In the genomic region with DNA sequence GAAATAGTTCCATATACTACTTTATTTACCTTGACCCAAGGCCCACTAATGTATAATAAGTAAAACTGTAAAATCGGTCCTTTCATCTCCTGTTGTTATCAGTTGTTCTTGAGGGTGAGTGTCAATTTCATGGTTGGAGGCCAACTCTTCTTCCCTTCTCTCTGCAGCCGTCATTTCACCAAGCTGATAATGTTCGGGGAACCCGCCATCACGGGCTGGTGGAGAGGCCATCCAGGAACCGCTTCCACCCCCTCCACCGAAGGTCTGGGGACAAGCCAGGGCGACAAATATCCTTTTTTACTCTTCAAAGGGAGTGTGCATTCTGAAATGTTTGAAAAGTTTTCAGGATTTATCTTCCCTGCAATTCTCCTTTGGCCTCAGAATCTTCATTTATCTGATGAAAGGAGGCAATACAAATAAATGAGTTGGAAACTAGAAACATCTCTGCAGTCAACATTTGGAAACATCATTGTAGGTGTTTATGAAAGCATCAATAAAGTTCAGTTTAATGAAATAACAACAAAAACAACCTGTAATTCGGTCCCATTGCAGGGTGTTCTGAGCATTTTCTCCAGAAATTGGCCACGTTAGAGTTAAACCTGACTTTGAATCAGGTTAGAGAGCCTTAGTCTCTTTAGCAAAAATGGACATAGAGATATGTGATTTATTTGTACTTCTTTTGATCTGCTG, we compare ENCODE assay signal across 8 cellular contexts.
DNase-seq lines count a peak whose midpoint lies in the region; ATAC-seq and TF ChIP-seq lines count a peak whose summit lies in the region.

No MANE protein-coding gene starts in this region.

- DNase-seq in activated naive CD4-positive, alpha-beta T cell treated with anti-CD3 and anti-CD28 coated beads, Interleukin-2, amount 10 ng/mL, durations not matched to agents 7 days and 5 days = no peak
- no peak for DNase-seq in activated naive CD4-positive, alpha-beta T cell treated with anti-CD3 and anti-CD28 coated beads, Interleukin-2, amount 50 U/mL, for 16 hours
- no peak for DNase-seq in T-helper 2 cell treated with Interferon-gamma antibody and Interleukin-4, amounts not matched to agents 5 μg/mL and 100 μg/mL, for 36 hours (ENCODE audit: low spot score)
- DNase-seq in thoracic aorta (ENCODE audit: low spot score) (no peak), D341Med (ENCODE audit: low spot score) (no peak), NCI-H1417 (lab: John Stamatoyannopoulos, UW) (no peak), H4 (ENCODE audit: low spot score) (no peak)

- no peaks in the 10 kb centered on the region for H3K9me3 ChIP-seq in gastroesophageal sphincter
- no peaks in the 10 kb centered on the region for H3K9me3 ChIP-seq in thoracic aorta

- CTCF ChIA-PET in activated naive CD4-positive, alpha-beta T cell treated with anti-CD3 and anti-CD28 coated beads, Interleukin-2, amount 10 ng/mL, durations not matched to agents 7 days and 5 days (lab: Charles Lee) = interaction anchor here (0.8 to 1.1 kb wide), 4 partner anchors 30 to 112 kb away, joined by 3 to 4 read pairs (median 4); no protein-coding TSS in a partner anchor

- H3K27me3 ChIP-seq in gastroesophageal sphincter (no peaks in the 10 kb centered on the region), thoracic aorta (replicated peaks; ENCODE audit: insufficient read depth) (no peaks in the 10 kb centered on the region)

- no peak overlapping the region for H3K4me3 ChIP-seq in gastroesophageal sphincter
- H3K4me3 ChIP-seq in thoracic aorta = no peak overlapping the region

- H3K27ac ChIP-seq in gastroesophageal sphincter = peak overlapping the region; percentile 1 to 80 (median 76)
- H3K27ac ChIP-seq in thoracic aorta = peak overlapping the region; percentile 88 to 90

- no peak for TF ChIP-seq EP300 in gastroesophageal sphincter (IDR thresholded peaks at IDR 0.05)

- ATAC-seq in gastroesophageal sphincter (no peak), thoracic aorta (ENCODE audit: insufficient number of reproducible peaks, low FRiP score, low read depth) (no peak)

- peaks cover 76% of the 10 kb centered on the region for H3K4me1 Mint-ChIP-seq in activated naive CD4-positive, alpha-beta T cell treated with anti-CD3 and anti-CD28 coated beads, Interleukin-2, amount 10 ng/mL, durations not matched to agents 7 days and 5 days
- peaks cover 65% of the 10 kb centered on the region for H3K4me1 Mint-ChIP-seq in T-helper 2 cell treated with Interferon-gamma antibody and Interleukin-4, amounts not matched to agents 5 μg/mL and 100 μg/mL, for 36 hours (ENCODE audit: low read depth)

- TF ChIP-seq CTCF in gastroesophageal sphincter (IDR thresholded peaks at IDR 0.05) = no peak
- no peak for TF ChIP-seq CTCF in thoracic aorta (IDR thresholded peaks at IDR 0.05)

- no peaks in the 10 kb centered on the region for H3K36me3 ChIP-seq in gastroesophageal sphincter
- H3K36me3 ChIP-seq in thoracic aorta = no peaks in the 10 kb centered on the region

- H3K4me1 ChIP-seq in gastroesophageal sphincter = peaks cover 5 to 92% (median 19%) of the 10 kb centered on the region in 3 donors
- H3K4me1 ChIP-seq in thoracic aorta (ENCODE audit: control insufficient read depth in 1 of 2, low read depth in 2 of 2) = peaks cover 54 to 88% of the 10 kb centered on the region in 2 donors

- no peaks in the 10 kb centered on the region for H3K9me3 Mint-ChIP-seq in activated naive CD4-positive, alpha-beta T cell treated with anti-CD3 and anti-CD28 coated beads, Interleukin-2, amount 10 ng/mL, durations not matched to agents 7 days and 5 days
- H3K9me3 Mint-ChIP-seq in T-helper 2 cell treated with Interferon-gamma antibody and Interleukin-4, amounts not matched to agents 5 μg/mL and 100 μg/mL, for 36 hours = no peaks in the 10 kb centered on the region

- H3K27me3 Mint-ChIP-seq in activated naive CD4-positive, alpha-beta T cell treated with anti-CD3 and anti-CD28 coated beads, Interleukin-2, amount 10 ng/mL, durations not matched to agents 7 days and 5 days = no peaks in the 10 kb centered on the region
- no peaks in the 10 kb centered on the region for H3K27me3 Mint-ChIP-seq in T-helper 2 cell treated with Interferon-gamma antibody and Interleukin-4, amounts not matched to agents 5 μg/mL and 100 μg/mL, for 36 hours (ENCODE audit: low read depth)

- WGBS in gastroesophageal sphincter (ENCODE audit: low coverage in 1 of 2), 2 donors = 66 to 75% methylated on average over 6 to 10 of the region's 10 CpGs

- H3K36me3 Mint-ChIP-seq in activated naive CD4-positive, alpha-beta T cell treated with anti-CD3 and anti-CD28 coated beads, Interleukin-2, amount 10 ng/mL, durations not matched to agents 7 days and 5 days = peaks cover 71% of the 10 kb centered on the region
- H3K36me3 Mint-ChIP-seq in T-helper 2 cell treated with Interferon-gamma antibody and Interleukin-4, amounts not matched to agents 5 μg/mL and 100 μg/mL, for 36 hours (ENCODE audit: low read depth) = peaks cover 67% of the 10 kb centered on the region

- TF ChIP-seq POLR2A in gastroesophageal sphincter (IDR thresholded peaks at IDR 0.05) = no peak

- H3K27ac Mint-ChIP-seq in activated naive CD4-positive, alpha-beta T cell treated with anti-CD3 and anti-CD28 coated beads, Interleukin-2, amount 10 ng/mL, durations not matched to agents 7 days and 5 days = peak overlapping the region; percentile 100
- peak overlapping the region; percentile 100 for H3K27ac Mint-ChIP-seq in T-helper 2 cell treated with Interferon-gamma antibody and Interleukin-4, amounts not matched to agents 5 μg/mL and 100 μg/mL, for 36 hours

- H3K4me3 Mint-ChIP-seq in activated naive CD4-positive, alpha-beta T cell treated with anti-CD3 and anti-CD28 coated beads, Interleukin-2, amount 10 ng/mL, durations not matched to agents 7 days and 5 days = peak overlapping the region; percentile 64
- peak overlapping the region; percentile 91 for H3K4me3 Mint-ChIP-seq in T-helper 2 cell treated with Interferon-gamma antibody and Interleukin-4, amounts not matched to agents 5 μg/mL and 100 μg/mL, for 36 hours
